Comparison of ENCODE assay signal across 22 cellular contexts in genomic region chr2:150971910-150972309, GRCh38.
"Had no signal": no experiment of that assay in that cellular context is flagged by ENCODE, and none has a peak within 500 bp of the region (broad histone marks: within the 10 kb centered on the region; RNA-seq: fewer than 3 reads in every experiment).

No MANE protein-coding gene starts in this region.

- H3K27me3 ChIP-seq: colonic mucosa, gastrocnemius medialis, right lobe of liver, spleen, testis, tibial nerve had no signal

- H3K36me3 ChIP-seq: colonic mucosa, gastrocnemius medialis, heart right ventricle, left ventricle myocardium inferior, prostate gland, right lobe of liver, spleen, tibial nerve had no signal

- H3K4me1 ChIP-seq: colonic mucosa, gastrocnemius medialis, heart right ventricle, left ventricle myocardium inferior, parathyroid adenoma, prostate gland, right lobe of liver, spleen, testis, tibial nerve had no signal

- H3K4me3 Mint-ChIP-seq: endodermal cell; naive thymus-derived CD4-positive, alpha-beta T cell; nephron progenitor cell; stimulated activated naive B cell treated with anti-CD40 and anti-IgM and Interleukin-4, amounts not matched to agents 10 μg/mL and 1 μg/mL and 100 μg/mL, for 72 hours; stimulated activated naive CD8-positive, alpha-beta T cell treated with anti-CD3 and anti-CD28 coated beads, Interleukin-15, amount 100 ng/mL, for 72 hours had no signal

- H3K27ac Mint-ChIP-seq: endodermal cell; naive thymus-derived CD4-positive, alpha-beta T cell; nephron progenitor cell; stimulated activated naive B cell treated with anti-CD40 and anti-IgM and Interleukin-4, amounts not matched to agents 10 μg/mL and 1 μg/mL and 100 μg/mL, for 72 hours; stimulated activated naive CD8-positive, alpha-beta T cell treated with anti-CD3 and anti-CD28 coated beads, Interleukin-15, amount 100 ng/mL, for 72 hours had no signal

- H3K9me3 Mint-ChIP-seq: endodermal cell; naive thymus-derived CD4-positive, alpha-beta T cell; stimulated activated naive CD8-positive, alpha-beta T cell treated with anti-CD3 and anti-CD28 coated beads, Interleukin-15, amount 100 ng/mL, for 72 hours had no signal

- ATAC-seq: gastrocnemius medialis; heart right ventricle; naive thymus-derived CD4-positive, alpha-beta T cell; right lobe of liver; stimulated activated naive B cell treated with anti-CD40 and anti-IgM and Interleukin-4, amounts not matched to agents 10 μg/mL and 1 μg/mL and 100 μg/mL, for 72 hours; stimulated activated naive CD8-positive, alpha-beta T cell treated with anti-CD3 and anti-CD28 coated beads, Interleukin-15, amount 100 ng/mL, for 72 hours had no signal

- DNase-seq: colonic mucosa; effector CD4-positive, alpha-beta T cell; endodermal cell; gastrocnemius medialis; heart right ventricle; islet precursor cell; left ventricle myocardium inferior; naive thymus-derived CD4-positive, alpha-beta T cell; nephron progenitor cell; retina; right lobe of liver; spleen; stimulated activated CD4-positive, alpha-beta T cell treated with anti-CD3 and anti-CD28 coated beads, Interleukin-15, amount 100 ng/mL, for 24 hours; stimulated activated CD4-positive, alpha-beta T cell treated with anti-CD3 and anti-CD28 coated beads, Interleukin-1b, Interleukin-23, amount 100 ng/mL, for 48 hours; stimulated activated CD4-positive, alpha-beta T cell treated with anti-CD3 and anti-CD28 coated beads, Interleukin-4, amount 100 ng/mL, for 4 hours; stimulated activated naive B cell treated with anti-CD40 and anti-IgM and Interleukin-4, amounts not matched to agents 10 μg/mL and 1 μg/mL and 100 μg/mL, for 72 hours; stimulated activated naive CD8-positive, alpha-beta T cell treated with anti-CD3 and anti-CD28 coated beads, Interleukin-15, amount 100 ng/mL, for 72 hours; testis had no signal

- H3K4me3 ChIP-seq: colonic mucosa, gastrocnemius medialis, heart right ventricle, left ventricle myocardium inferior, lung, prostate gland, right lobe of liver, spleen, testis, tibial nerve had no signal

- H3K27me3 Mint-ChIP-seq: stimulated activated naive B cell treated with anti-CD40 and anti-IgM and Interleukin-4, amounts not matched to agents 10 μg/mL and 1 μg/mL and 100 μg/mL, for 72 hours; stimulated activated naive CD8-positive, alpha-beta T cell treated with anti-CD3 and anti-CD28 coated beads, Interleukin-15, amount 100 ng/mL, for 72 hours had no signal

- H3K36me3 Mint-ChIP-seq: naive thymus-derived CD4-positive, alpha-beta T cell; stimulated activated naive B cell treated with anti-CD40 and anti-IgM and Interleukin-4, amounts not matched to agents 10 μg/mL and 1 μg/mL and 100 μg/mL, for 72 hours had no signal

- H3K27ac ChIP-seq: colonic mucosa, gastrocnemius medialis, heart right ventricle, left ventricle myocardium inferior, parathyroid adenoma, prostate gland, right lobe of liver, spleen, testis, tibial nerve had no signal

- H3K9me3 ChIP-seq: colonic mucosa, gastrocnemius medialis, left ventricle myocardium inferior, prostate gland, right lobe of liver, spleen, testis, tibial nerve had no signal

- H3K4me1 Mint-ChIP-seq: endodermal cell; naive thymus-derived CD4-positive, alpha-beta T cell; stimulated activated naive B cell treated with anti-CD40 and anti-IgM and Interleukin-4, amounts not matched to agents 10 μg/mL and 1 μg/mL and 100 μg/mL, for 72 hours; stimulated activated naive CD8-positive, alpha-beta T cell treated with anti-CD3 and anti-CD28 coated beads, Interleukin-15, amount 100 ng/mL, for 72 hours had no signal
